8 cellular contexts compared by ENCODE assay signal in the genomic region with DNA sequence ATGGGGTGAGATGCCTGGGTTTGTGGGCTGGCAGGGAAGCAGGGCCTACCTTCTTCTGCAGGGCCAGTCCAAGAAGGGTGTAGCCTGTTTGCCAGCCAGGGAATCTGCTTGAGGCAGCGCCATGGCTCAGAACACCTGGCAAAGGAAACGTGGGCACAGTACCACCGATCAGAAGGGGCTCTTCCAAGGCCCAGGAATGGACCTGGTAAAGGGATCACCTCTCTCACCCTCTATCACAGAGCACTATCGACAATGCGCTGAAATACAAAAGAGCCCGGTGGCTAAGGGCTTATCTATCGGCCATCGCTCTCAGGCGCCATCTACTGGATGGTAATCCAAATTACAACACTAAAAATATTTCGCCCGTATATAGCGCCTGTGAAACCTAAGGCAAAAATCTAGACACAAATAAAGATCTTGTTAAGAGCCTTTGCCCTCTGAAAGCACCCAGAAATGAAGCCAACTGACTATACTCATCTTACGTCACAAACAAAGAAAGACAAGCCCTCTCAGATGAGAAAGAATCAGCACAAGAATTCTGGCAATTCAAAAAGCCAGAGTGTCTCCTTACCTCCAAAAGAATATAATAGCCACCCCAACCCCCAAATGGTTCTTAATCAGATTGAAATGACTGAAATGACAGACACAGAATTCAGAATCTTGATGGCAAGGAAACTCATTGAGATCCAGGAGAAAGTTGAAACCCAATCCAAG.
DNase-seq lines count a peak whose midpoint lies in the region; ATAC-seq and TF ChIP-seq lines count a peak whose summit lies in the region.

No MANE protein-coding gene starts in this region.

- TF ChIP-seq CTCF in NB4 (IDR thresholded peaks at IDR 0.05; ENCODE audit: low read depth, low read length) (peak; percentile 68), type B pancreatic cell (conservative IDR thresholded peaks at IDR 0.05) (peak; percentile 72)

- ATAC-seq in GM21360 (IDR thresholded peaks at IDR 0.05; ENCODE audit: unreplicated experiment), result peak; percentile 74
- no peak for ATAC-seq in aorta (ENCODE audit: low FRiP score)

- H3K36me3 ChIP-seq in aorta (ENCODE audit: control insufficient read depth in 1 of 2, insufficient read depth in 2 of 2, low read length in 1 of 2), result no peaks in the 10 kb centered on the region

- H3K9me3 ChIP-seq in aorta (ENCODE audit: control insufficient read depth, low read length), result no peaks in the 10 kb centered on the region

- TF ChIP-seq POLR2A in NB4 (IDR thresholded peaks at IDR 0.05; ENCODE audit: extremely low read depth, insufficient read length), result no peak

- DNase-seq in COLO668 (lab: John Stamatoyannopoulos, UW; ENCODE audit: unreplicated experiment) (peak; percentile 2), NB4 (ENCODE audit: low read depth) (peak; percentile 59), kidney tubule cell (ENCODE audit: low spot score) (peak; percentile 54), type B pancreatic cell (ENCODE audit: extremely low spot score, unreplicated experiment) (no peak), aorta (no peak), DMS79 treated with DMSO at 0.1 percent for 48 hours (lab: John Stamatoyannopoulos, UW) (no peak)
- DNase-seq in activated T-helper 1 cell treated with anti-CD3 and anti-CD28 coated beads, Interleukin-12 subunit alpha, Interleukin-12 subunit beta, Interleukin-2, Interleukin-4 antibody, amounts not matched to agents 30 ng/mL and 10 ng/mL and 1 ng/mL, durations not matched to agents 14 hours and 24 hours and 36 hours (ENCODE audit: low spot score), result peak; percentile 4

- no peaks in the 10 kb centered on the region for H3K4me1 Mint-ChIP-seq in activated T-helper 1 cell treated with anti-CD3 and anti-CD28 coated beads, Interleukin-12 subunit alpha, Interleukin-12 subunit beta, Interleukin-2, Interleukin-4 antibody, amounts not matched to agents 30 ng/mL and 10 ng/mL and 1 ng/mL, durations not matched to agents 14 hours and 24 hours and 36 hours (ENCODE audit: low read depth)
- no peaks in the 10 kb centered on the region for H3K4me1 Mint-ChIP-seq in type B pancreatic cell (ENCODE audit: unreplicated experiment)

- no peak overlapping the region for H3K27ac Mint-ChIP-seq in activated T-helper 1 cell treated with anti-CD3 and anti-CD28 coated beads, Interleukin-12 subunit alpha, Interleukin-12 subunit beta, Interleukin-2, Interleukin-4 antibody, amounts not matched to agents 30 ng/mL and 10 ng/mL and 1 ng/mL, durations not matched to agents 14 hours and 24 hours and 36 hours
- H3K27ac Mint-ChIP-seq in type B pancreatic cell, result no peak overlapping the region

- WGBS in aorta, 2 donors, result 33 to 44% methylated on average over 13 of the region's 13 CpGs

- intact Hi-C loops in activated T-helper 1 cell treated with anti-CD3 and anti-CD28 coated beads, Interleukin-12 subunit alpha, Interleukin-12 subunit beta, Interleukin-2, Interleukin-4 antibody, amounts not matched to agents 30 ng/mL and 10 ng/mL and 1 ng/mL, durations not matched to agents 14 hours and 24 hours and 36 hours (cut with micrococcal nuclease), result loop anchor here (1.0 to 2.0 kb wide), 3 partner anchors 197 to 750 kb away; no protein-coding TSS in a partner anchor
- intact Hi-C loops in aorta (cut with DNase I), result loop anchor here in 1 of 2 donors (5.0 kb wide), 1 partner anchor 197 kb away; no protein-coding TSS in a partner anchor

- H3K36me3 Mint-ChIP-seq in activated T-helper 1 cell treated with anti-CD3 and anti-CD28 coated beads, Interleukin-12 subunit alpha, Interleukin-12 subunit beta, Interleukin-2, Interleukin-4 antibody, amounts not matched to agents 30 ng/mL and 10 ng/mL and 1 ng/mL, durations not matched to agents 14 hours and 24 hours and 36 hours (ENCODE audit: low read depth), result no peaks in the 10 kb centered on the region
- H3K36me3 Mint-ChIP-seq in type B pancreatic cell, result peaks cover 4% of the 10 kb centered on the region

- no peak overlapping the region for H3K4me3 Mint-ChIP-seq in activated T-helper 1 cell treated with anti-CD3 and anti-CD28 coated beads, Interleukin-12 subunit alpha, Interleukin-12 subunit beta, Interleukin-2, Interleukin-4 antibody, amounts not matched to agents 30 ng/mL and 10 ng/mL and 1 ng/mL, durations not matched to agents 14 hours and 24 hours and 36 hours
- H3K4me3 Mint-ChIP-seq in type B pancreatic cell, result no peak overlapping the region

- H3K4me3 ChIP-seq in NB4 (ENCODE audit: low read depth, low read length) (no peak overlapping the region), aorta (ENCODE audit: low read length in 2 of 2) (no peak overlapping the region)

- peaks cover 27% of the 10 kb centered on the region for H3K27me3 Mint-ChIP-seq in activated T-helper 1 cell treated with anti-CD3 and anti-CD28 coated beads, Interleukin-12 subunit alpha, Interleukin-12 subunit beta, Interleukin-2, Interleukin-4 antibody, amounts not matched to agents 30 ng/mL and 10 ng/mL and 1 ng/mL, durations not matched to agents 14 hours and 24 hours and 36 hours (ENCODE audit: insufficient read depth)
- no peaks in the 10 kb centered on the region for H3K27me3 Mint-ChIP-seq in type B pancreatic cell

- H3K27ac ChIP-seq in aorta (ENCODE audit: low read depth in 1 of 2, low read length in 2 of 2), result no peak overlapping the region

- H3K9me3 Mint-ChIP-seq in activated T-helper 1 cell treated with anti-CD3 and anti-CD28 coated beads, Interleukin-12 subunit alpha, Interleukin-12 subunit beta, Interleukin-2, Interleukin-4 antibody, amounts not matched to agents 30 ng/mL and 10 ng/mL and 1 ng/mL, durations not matched to agents 14 hours and 24 hours and 36 hours, result no peaks in the 10 kb centered on the region
- peaks cover 4% of the 10 kb centered on the region for H3K9me3 Mint-ChIP-seq in type B pancreatic cell

- no peaks in the 10 kb centered on the region for H3K4me1 ChIP-seq in aorta (ENCODE audit: control insufficient read depth in 1 of 2, insufficient read depth in 2 of 2, low read length in 2 of 2)

- no peaks in the 10 kb centered on the region for H3K27me3 ChIP-seq in aorta (ENCODE audit: control insufficient read depth in 1 of 2, insufficient read depth in 2 of 2, low read length in 1 of 2)

Comparison
In these comparisons a context has a peak if more than half of its experiments do, and no peak if none do; other contexts are left out.
1. DNase-seq: peak in COLO668 (single experiment), NB4 (single experiment), activated T-helper 1 cell treated with anti-CD3 and anti-CD28 coated beads, Interleukin-12 subunit alpha, Interleukin-12 subunit beta, Interleukin-2, Interleukin-4 antibody, amounts not matched to agents 30 ng/mL and 10 ng/mL and 1 ng/mL, durations not matched to agents 14 hours and 24 hours and 36 hours (single experiment) and kidney tubule cell (single experiment); none in type B pancreatic cell (single experiment), aorta (0 of 2) and DMS79 treated with DMSO at 0.1 percent for 48 hours (single experiment).